In the genomic region with DNA sequence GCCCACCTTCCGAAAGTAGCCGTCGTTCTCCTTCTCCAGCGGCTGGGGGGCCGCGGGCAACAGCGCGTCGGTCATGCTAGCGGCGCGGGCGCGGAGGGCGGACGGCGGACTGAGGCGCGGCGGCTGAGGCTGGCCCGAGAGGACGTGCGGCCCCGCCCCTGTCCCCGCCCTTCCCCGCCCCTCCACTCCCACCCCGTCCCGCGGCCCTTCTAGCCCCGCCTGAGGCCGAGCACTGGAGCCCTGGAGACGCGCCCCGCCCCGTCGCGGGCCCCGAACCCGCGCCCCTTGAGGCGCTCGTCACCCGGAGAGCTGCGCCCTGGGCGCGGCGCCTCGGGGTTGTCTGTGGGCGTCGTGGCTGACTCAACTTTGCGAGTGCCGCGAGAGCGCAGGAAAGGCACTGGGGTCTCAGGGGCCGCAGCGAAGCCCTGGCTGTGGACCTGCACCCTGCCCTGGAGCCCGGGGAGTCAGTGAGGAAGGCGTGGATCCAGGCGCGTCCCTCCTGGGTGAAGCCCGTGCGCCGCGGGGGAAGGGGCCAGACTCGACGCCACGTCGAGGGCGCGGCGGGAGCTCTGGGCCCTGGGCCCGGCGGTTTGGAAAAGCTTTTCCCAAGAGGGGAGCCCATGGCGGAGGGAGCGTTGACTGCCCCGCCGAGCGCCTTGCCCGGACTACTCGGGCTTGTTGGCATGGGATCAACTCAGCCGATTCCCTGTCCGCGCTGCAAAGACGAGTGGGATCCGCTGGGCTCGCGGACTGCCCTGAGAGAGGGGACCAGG, we compare ENCODE assay signal across 8 cellular contexts. TPM values are rescaled to one million over a fixed set of nuclear protein-coding genes. Genes with fewer than 3 reads are reported as not detected.
A peak's percentile ranks its signal among the peaks of the same experiment; 100 is the strongest.
DNase-seq lines count a peak whose midpoint lies in the region; ATAC-seq and TF ChIP-seq lines count a peak whose summit lies in the region.

A gene (minus strand): TSS at position 111 of the 773 bp plus-strand sequence. CDS start 36 bp downstream, at position 75.

- peaks cover 0 to 4% (median 2%) of the 10 kb centered on the region in 4 donors for H3K4me1 Mint-ChIP-seq in CD4-positive, alpha-beta memory T cell
- H3K4me1 Mint-ChIP-seq in activated naive CD4-positive, alpha-beta T cell treated with anti-CD3 and anti-CD28 coated beads, Interleukin-2, amount 50 U/mL, for 24 hours, result no peaks in the 10 kb centered on the region

- peaks cover 13 to 22% of the 10 kb centered on the region in 2 donors for H3K27me3 Mint-ChIP-seq in CD4-positive, alpha-beta memory T cell
- H3K27me3 Mint-ChIP-seq in activated naive CD4-positive, alpha-beta T cell treated with anti-CD3 and anti-CD28 coated beads, Interleukin-2, amount 50 U/mL, for 24 hours, result peaks cover 11% of the 10 kb centered on the region

- peak within 1 kb of the TSS; percentile 53 to 75 (median 58) for H3K4me3 Mint-ChIP-seq in CD4-positive, alpha-beta memory T cell
- peak within 1 kb of the TSS; percentile 68 for H3K4me3 Mint-ChIP-seq in activated naive CD4-positive, alpha-beta T cell treated with anti-CD3 and anti-CD28 coated beads, Interleukin-2, amount 50 U/mL, for 24 hours

- intact Hi-C loops in CD4-positive, alpha-beta memory T cell (cut with micrococcal nuclease), result no loop called here
- intact Hi-C loops in heart right ventricle (cut with DNase I), result no loop called here

- no peak within 1 kb of the TSS for H3K27ac Mint-ChIP-seq in CD4-positive, alpha-beta memory T cell
- no peak within 1 kb of the TSS for H3K27ac Mint-ChIP-seq in activated naive CD4-positive, alpha-beta T cell treated with anti-CD3 and anti-CD28 coated beads, Interleukin-2, amount 50 U/mL, for 24 hours

- H3K4me1 ChIP-seq in CD4-positive, alpha-beta memory T cell (ENCODE audit: insufficient read depth, low read length), result peaks cover 5% of the 10 kb centered on the region
- H3K4me1 ChIP-seq in SJCRH30 (peaks cover 10% of the 10 kb centered on the region; the same call in 1 of the 2 replicates), heart right ventricle (peaks cover 0 to 16% (median 7%) of the 10 kb centered on the region in 9 donors)

- DNase-seq in CD4-positive, alpha-beta memory T cell, result peak in 4 of 5 donors; percentile 9 to 14 (median 12)
- DNase-seq in HuH-7.5 (ENCODE audit: low spot score) (peak; percentile 92), SJCRH30 (peak; percentile 78 to 87), heart right ventricle (peak; percentile 33 to 70), putamen (ENCODE audit: low spot score) (peak; percentile 15), middle frontal gyrus (ENCODE audit: extremely low spot score, low spot score) (no peak)

- no peak within 1 kb of the TSS for H3K4me3 ChIP-seq in CD4-positive, alpha-beta memory T cell (ENCODE audit: low read length in 2 of 2)
- peak within 1 kb of the TSS; percentile 55 for H3K4me3 ChIP-seq in SJCRH30
- peak within 1 kb of the TSS; percentile 44 to 66 (median 61) for H3K4me3 ChIP-seq in heart right ventricle

- POLR2A ChIA-PET in CD4-positive, alpha-beta memory T cell (lab: Charles Lee; ENCODE audit: partially characterized antibody), result no interaction called here

- no peaks in the 10 kb centered on the region for H3K36me3 ChIP-seq in CD4-positive, alpha-beta memory T cell (ENCODE audit: insufficient read depth, low read length)
- H3K36me3 ChIP-seq in SJCRH30 (no peaks in the 10 kb centered on the region), heart right ventricle (no peaks in the 10 kb centered on the region)

- no peak within 1 kb of the TSS for H3K27ac ChIP-seq in CD4-positive, alpha-beta memory T cell (ENCODE audit: low read depth, low read length)
- H3K27ac ChIP-seq in SJCRH30, result no peak within 1 kb of the TSS
- peak within 1 kb of the TSS in 1 of 10 donors; percentile 4 for H3K27ac ChIP-seq in heart right ventricle

- no peaks in the 10 kb centered on the region for H3K36me3 Mint-ChIP-seq in CD4-positive, alpha-beta memory T cell
- H3K36me3 Mint-ChIP-seq in activated naive CD4-positive, alpha-beta T cell treated with anti-CD3 and anti-CD28 coated beads, Interleukin-2, amount 50 U/mL, for 24 hours, result no peaks in the 10 kb centered on the region

- CTCF ChIA-PET in CD4-positive, alpha-beta memory T cell (lab: Charles Lee; ENCODE audit: partially characterized antibody), result no interaction called here

- no peaks in the 10 kb centered on the region for H3K9me3 Mint-ChIP-seq in CD4-positive, alpha-beta memory T cell
- no peaks in the 10 kb centered on the region for H3K9me3 Mint-ChIP-seq in activated naive CD4-positive, alpha-beta T cell treated with anti-CD3 and anti-CD28 coated beads, Interleukin-2, amount 50 U/mL, for 24 hours

- no peaks in the 10 kb centered on the region for H3K27me3 ChIP-seq in CD4-positive, alpha-beta memory T cell (ENCODE audit: insufficient read depth, low read length)
- no peaks in the 10 kb centered on the region; the same call in 1 of the 2 replicates for H3K27me3 ChIP-seq in SJCRH30
- peaks cover 0 to 43% (median 40%) of the 10 kb centered on the region in 7 donors for H3K27me3 ChIP-seq in heart right ventricle

- TF ChIP-seq CTCF in heart right ventricle (IDR thresholded peaks at IDR 0.05), result no peak

- H3K9me3 ChIP-seq in CD4-positive, alpha-beta memory T cell (ENCODE audit: control insufficient read depth in 1 of 2, low read length in 2 of 2), result no peaks in the 10 kb centered on the region
- H3K9me3 ChIP-seq in SJCRH30 (replicated peaks), result no peaks in the 10 kb centered on the region
- H3K9me3 ChIP-seq in heart right ventricle, result no peaks in the 10 kb centered on the region

- ATAC-seq in GM19467 (IDR thresholded peaks at IDR 0.05; ENCODE audit: unreplicated experiment) (peak; percentile 72), heart right ventricle (peak; percentile 79 to 94 (median 90))

- whole genome bisulfite sequencing in heart right ventricle, 2 donors, result 2 to 4% methylated on average over 60 to 87 of the region's 87 CpGs

RNA-seq across cellular contexts. Expression of the gene that starts here (rescaled TPM):
- under 1 TPM; 0.14 to 0.20 TPM for total RNA-seq in CD4-positive, alpha-beta memory T cell
- under 1 TPM in 1 of 2 donors, not detected in 1; 0.22 TPM for polyA plus RNA-seq in CD4-positive, alpha-beta memory T cell
- 12.6 and 12.7 TPM in 2 replicates for total RNA-seq in SJCRH30 (2014; rRNA removed; shearing (Covaris generic))
- total RNA-seq in heart right ventricle, result 1 to 10 TPM in 6 of 10 donors, under 1 TPM in 4; 0.33 to 2.1 (median 1.2) TPM
- polyA plus RNA-seq in heart right ventricle, result under 1 TPM; 0.68 to 0.95 TPM

Comparison
In these comparisons a context has a peak if more than half of its experiments do, and no peak if none do; other contexts are left out.
1. Peak in DNase-seq in CD4-positive, alpha-beta memory T cell; RNA of the gene not detected or under 1 TPM.
2. H3K4me3 ChIP-seq: peak in SJCRH30 (single experiment) and heart right ventricle (10 of 10); none in CD4-positive, alpha-beta memory T cell (0 of 2).